Comparison of ENCODE assay signal across 10 cellular contexts in the genomic region with DNA sequence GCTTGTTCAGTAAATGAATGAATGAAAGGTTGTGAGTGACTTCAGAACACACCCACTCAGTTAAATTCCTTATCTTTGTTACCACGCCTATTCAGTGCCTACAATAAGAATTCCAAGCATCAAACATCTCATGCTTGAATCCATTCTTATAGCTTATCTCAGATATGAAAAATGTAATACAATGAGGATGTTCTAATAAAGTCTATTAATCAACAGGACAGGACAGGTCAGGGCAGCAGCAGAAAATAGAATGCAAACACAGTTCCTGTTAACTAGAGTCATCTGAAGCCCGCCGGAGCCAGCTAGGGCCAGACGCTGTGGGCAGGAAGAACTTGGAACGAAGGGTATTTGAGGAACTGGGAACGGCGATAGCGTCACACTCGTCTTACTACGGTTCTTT. TPM values are rescaled to one million over a fixed set of nuclear protein-coding genes. Genes with fewer than 3 reads are reported as not detected.
DNase-seq lines count a peak whose midpoint lies in the region; ATAC-seq and TF ChIP-seq lines count a peak whose summit lies in the region.
"Had no signal": no experiment of that assay in that cellular context is flagged by ENCODE, and none has a peak within 500 bp of the region (broad histone marks: within the 10 kb centered on the region; RNA-seq: fewer than 3 reads in every experiment).

No MANE protein-coding gene starts in this region.

- H3K36me3 ChIP-seq in ovary = no peaks in the 10 kb centered on the region

- WGBS in ovary, 3 donors = 38 to 58% (median 55%) methylated on average over 10 of the region's 10 CpGs

- peaks cover 12% of the 10 kb centered on the region for H3K36me3 Mint-ChIP-seq in T-helper 17 cell (ENCODE audit: low read depth)
- H3K36me3 Mint-ChIP-seq in activated naive CD4-positive, alpha-beta T cell treated with anti-CD3 and anti-CD28 coated beads for 36 hours (ENCODE audit: low read depth) = peaks cover 27% of the 10 kb centered on the region

- DNase-seq in AG04450 (ENCODE audit: low read depth, low spot score) = no peak
- peak in 22 of 42 donors; percentile 16 to 59 (median 34) for DNase-seq in head of caudate nucleus
- DNase-seq in ovary = peak in 3 of 5 donors; percentile 30 to 56 (median 32)
- DNase-seq in T-helper 17 cell = no peak
- no peak for DNase-seq in activated naive CD4-positive, alpha-beta T cell treated with anti-CD3 and anti-CD28 coated beads for 36 hours
- DNase-seq: NCI-H2171 had no signal

- H3K27ac ChIP-seq in AG04450 (ENCODE audit: low read depth, low read length) = peak overlapping the region; percentile 74
- H3K27ac ChIP-seq in ovary = no peak overlapping the region
- H3K27ac ChIP-seq: SK-N-MC had no signal

- CTCF ChIA-PET in AG04450 (lab: Charles Lee) = interaction anchor here (2.0 kb wide), 1 partner anchor 46 kb away, joined by 7 read pairs; no protein-coding TSS in a partner anchor
- CTCF ChIA-PET in activated naive CD4-positive, alpha-beta T cell treated with anti-CD3 and anti-CD28 coated beads for 36 hours (lab: Charles Lee) = interaction anchor here (0.7 kb wide), 1 partner anchor 99 kb away, joined by 3 read pairs; no protein-coding TSS in a partner anchor

- H3K27me3 ChIP-seq in AG04450 (ENCODE audit: control insufficient read depth, insufficient read depth, low read length) (no peaks in the 10 kb centered on the region), ovary (no peaks in the 10 kb centered on the region)

- intact Hi-C loops in head of caudate nucleus (cut with DNase I) (no loop called here), ovary (cut with DNase I) (no loop called here)
- intact Hi-C loops in activated naive CD4-positive, alpha-beta T cell treated with anti-CD3 and anti-CD28 coated beads for 36 hours (cut with micrococcal nuclease) = no loop called here

- peaks cover 9% of the 10 kb centered on the region for H3K4me1 ChIP-seq in ovary (ENCODE audit: insufficient read depth)

- no peak for TF ChIP-seq CTCF in AG04450 (IDR thresholded peaks at IDR 0.05; ENCODE audit: low read depth, low read length)
- TF ChIP-seq CTCF in ovary (IDR thresholded peaks at IDR 0.05) = no peak

- no peak overlapping the region for H3K27ac Mint-ChIP-seq in T-helper 17 cell
- no peak overlapping the region for H3K27ac Mint-ChIP-seq in activated naive CD4-positive, alpha-beta T cell treated with anti-CD3 and anti-CD28 coated beads for 36 hours

- H3K9me3 ChIP-seq in AG04450 (ENCODE audit: control insufficient read depth, insufficient read depth, low read length) (no peaks in the 10 kb centered on the region), ovary (no peaks in the 10 kb centered on the region), T-helper 17 cell (ENCODE audit: control insufficient read depth, low read length, poor library complexity, severe bottlenecking) (no peaks in the 10 kb centered on the region)

- H3K4me3 ChIP-seq in AG04450 (ENCODE audit: low read depth, low read length) = no peak overlapping the region
- H3K4me3 ChIP-seq in ovary = no peak overlapping the region
- H3K4me3 ChIP-seq: SK-N-MC had no signal

- peaks cover 8% of the 10 kb centered on the region for H3K4me1 Mint-ChIP-seq in T-helper 17 cell
- H3K4me1 Mint-ChIP-seq in activated naive CD4-positive, alpha-beta T cell treated with anti-CD3 and anti-CD28 coated beads for 36 hours (ENCODE audit: low read depth) = peaks cover 3% of the 10 kb centered on the region

- no peak overlapping the region for H3K4me3 Mint-ChIP-seq in T-helper 17 cell
- H3K4me3 Mint-ChIP-seq in activated naive CD4-positive, alpha-beta T cell treated with anti-CD3 and anti-CD28 coated beads for 36 hours = no peak overlapping the region

- POLR2A ChIA-PET in AG04450 (lab: Yijun Ruan, JAX) = no interaction called here

- ATAC-seq in SK-N-SH treated with all-trans-retinoic acid at 6 μM for 48 hours = peak; percentile 81
- ATAC-seq in HG02588 (IDR thresholded peaks at IDR 0.05; ENCODE audit: unreplicated experiment) = no peak
- ATAC-seq in HG03342 (IDR thresholded peaks at IDR 0.05; ENCODE audit: unreplicated experiment) = no peak
- ATAC-seq in T-helper 17 cell = no peak

- H3K9me3 Mint-ChIP-seq in activated naive CD4-positive, alpha-beta T cell treated with anti-CD3 and anti-CD28 coated beads for 36 hours = no peaks in the 10 kb centered on the region

- no peak for TF ChIP-seq POLR2A in ovary (IDR thresholded peaks at IDR 0.05)

- TF ChIP-seq EP300 in ovary (IDR thresholded peaks at IDR 0.05) = no peak

- no peaks in the 10 kb centered on the region for H3K27me3 Mint-ChIP-seq in T-helper 17 cell
- no peaks in the 10 kb centered on the region for H3K27me3 Mint-ChIP-seq in activated naive CD4-positive, alpha-beta T cell treated with anti-CD3 and anti-CD28 coated beads for 36 hours (ENCODE audit: low read depth)

TF ChIP-seq in SK-N-SH treated with all-trans-retinoic acid at 6 μM for 48 hours, 23 proteins besides CTCF, POLR2A, EP300 and RAD21:
- TF ChIP-seq, protein P1, sequence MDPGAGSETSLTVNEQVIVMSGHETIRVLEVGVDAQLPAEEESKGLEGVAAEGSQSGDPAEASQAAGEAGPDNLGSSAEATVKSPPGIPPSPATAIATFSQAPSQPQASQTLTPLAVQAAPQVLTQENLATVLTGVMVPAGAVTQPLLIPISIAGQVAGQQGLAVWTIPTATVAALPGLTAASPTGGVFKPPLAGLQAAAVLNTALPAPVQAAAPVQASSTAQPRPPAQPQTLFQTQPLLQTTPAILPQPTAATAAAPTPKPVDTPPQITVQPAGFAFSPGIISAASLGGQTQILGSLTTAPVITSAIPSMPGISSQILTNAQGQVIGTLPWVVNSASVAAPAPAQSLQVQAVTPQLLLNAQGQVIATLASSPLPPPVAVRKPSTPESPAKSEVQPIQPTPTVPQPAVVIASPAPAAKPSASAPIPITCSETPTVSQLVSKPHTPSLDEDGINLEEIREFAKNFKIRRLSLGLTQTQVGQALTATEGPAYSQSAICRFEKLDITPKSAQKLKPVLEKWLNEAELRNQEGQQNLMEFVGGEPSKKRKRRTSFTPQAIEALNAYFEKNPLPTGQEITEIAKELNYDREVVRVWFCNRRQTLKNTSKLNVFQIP (CRISPR knock-in tag; IDR thresholded peaks at IDR 0.05; ENCODE audit: borderline replicate concordance, low read depth) = no peak
- peak; percentile 77 for TF ChIP-seq ISL1 (CRISPR knock-in tag; IDR thresholded peaks at IDR 0.05)

RNA-seq across cellular contexts. Expression of gene SEL1L3, which starts 48.5 kb away (rescaled TPM):
- polyA plus RNA-seq in AG04450 (2011; rRNA removed) = 38.7 and 44.2 TPM in 2 replicates
- polyA minus RNA-seq in AG04450 (2011; rRNA and poly(A)+ RNA removed) = 34.0 and 49.8 TPM in 2 replicates
- total RNA-seq in ovary = 10 to 100 TPM in 3 of 7 donors, 1 to 10 TPM in 4; 5.0 to 27.7 (median 8.3) TPM
- 10 to 100 TPM in 1 of 2 donors, 1 to 10 TPM in 1; 4.4 to 19.2 TPM for polyA plus RNA-seq in ovary
- 10 to 100 TPM; 56.5 to 59.0 TPM for total RNA-seq in T-helper 17 cell
- total RNA-seq in activated naive CD4-positive, alpha-beta T cell treated with anti-CD3 and anti-CD28 coated beads for 36 hours = 10 to 100 TPM; 32.3 to 38.2 TPM

Comparison
In these comparisons a context has a peak if more than half of its experiments do, and no peak if none do; other contexts are left out.
1. DNase-seq: peak in head of caudate nucleus (22 of 42) and ovary (3 of 5); none in AG04450 (single experiment), T-helper 17 cell (0 of 3) and activated naive CD4-positive, alpha-beta T cell treated with anti-CD3 and anti-CD28 coated beads for 36 hours (single experiment).